1 cellular context compared by ENCODE assay signal in genomic region chr16:74332469-74332868, GRCh38. TPM values are rescaled to one million over a fixed set of nuclear protein-coding genes. Genes with fewer than 3 reads are reported as not detected.
"Had no signal": no experiment of that assay in that cellular context is flagged by ENCODE, and none has a peak within 500 bp of the region (broad histone marks: within the 10 kb centered on the region; RNA-seq: fewer than 3 reads in every experiment).

No MANE protein-coding gene starts in this region.

RNA-seq across cellular contexts. Expression of gene NPIPB15, which starts 43.6 kb away (rescaled TPM):
- total RNA-seq: occipital lobe had no signal
